In the genomic region with DNA sequence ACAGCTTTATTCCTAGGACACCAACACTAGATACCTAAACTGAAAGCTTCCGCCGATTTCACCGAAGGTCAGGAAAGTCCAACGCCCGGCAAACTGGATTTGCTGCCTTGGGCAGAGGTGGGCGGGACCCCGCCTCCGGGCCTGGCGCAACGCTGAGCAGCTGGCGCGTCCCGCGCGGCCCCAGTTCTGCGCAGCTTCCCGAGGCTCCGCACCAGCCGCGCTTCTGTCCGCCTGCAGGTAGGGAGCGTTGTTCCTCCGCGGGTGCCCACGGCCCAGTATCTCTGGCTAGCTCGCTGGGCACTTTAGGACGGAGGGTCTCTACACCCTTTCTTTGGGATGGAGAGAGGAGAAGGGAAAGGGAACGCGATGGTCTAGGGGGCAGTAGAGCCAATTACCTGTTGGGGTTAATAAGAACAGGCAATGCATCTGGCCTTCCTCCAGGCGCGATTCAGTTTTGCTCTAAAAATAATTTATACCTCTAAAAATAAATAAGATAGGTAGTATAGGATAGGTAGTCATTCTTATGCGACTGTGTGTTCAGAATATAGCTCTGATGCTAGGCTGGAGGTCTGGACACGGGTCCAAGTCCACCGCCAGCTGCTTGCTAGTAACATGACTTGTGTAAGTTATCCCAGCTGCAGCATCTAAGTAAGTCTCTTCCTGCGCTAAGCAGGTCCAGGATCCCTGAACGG, we compare ENCODE assay signal across 1 cellular context.
TF ChIP-seq lines count a peak whose summit lies in the region.

A gene (plus strand): TSS at position 183 of the 692 bp plus-strand sequence. CDS start 5,572 bp downstream, outside the sequence.

TF ChIP-seq in HEK293, 187 proteins besides CTCF, POLR2A, EP300 and RAD21 (continued from another document):
- TF ChIP-seq, protein P1, sequence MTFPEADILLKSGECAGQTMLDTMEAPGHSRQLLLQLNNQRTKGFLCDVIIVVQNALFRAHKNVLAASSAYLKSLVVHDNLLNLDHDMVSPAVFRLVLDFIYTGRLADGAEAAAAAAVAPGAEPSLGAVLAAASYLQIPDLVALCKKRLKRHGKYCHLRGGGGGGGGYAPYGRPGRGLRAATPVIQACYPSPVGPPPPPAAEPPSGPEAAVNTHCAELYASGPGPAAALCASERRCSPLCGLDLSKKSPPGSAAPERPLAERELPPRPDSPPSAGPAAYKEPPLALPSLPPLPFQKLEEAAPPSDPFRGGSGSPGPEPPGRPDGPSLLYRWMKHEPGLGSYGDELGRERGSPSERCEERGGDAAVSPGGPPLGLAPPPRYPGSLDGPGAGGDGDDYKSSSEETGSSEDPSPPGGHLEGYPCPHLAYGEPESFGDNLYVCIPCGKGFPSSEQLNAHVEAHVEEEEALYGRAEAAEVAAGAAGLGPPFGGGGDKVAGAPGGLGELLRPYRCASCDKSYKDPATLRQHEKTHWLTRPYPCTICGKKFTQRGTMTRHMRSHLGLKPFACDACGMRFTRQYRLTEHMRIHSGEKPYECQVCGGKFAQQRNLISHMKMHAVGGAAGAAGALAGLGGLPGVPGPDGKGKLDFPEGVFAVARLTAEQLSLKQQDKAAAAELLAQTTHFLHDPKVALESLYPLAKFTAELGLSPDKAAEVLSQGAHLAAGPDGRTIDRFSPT (tag by site-specific recombination; IDR thresholded peaks at IDR 0.05): 0 out of 2 replicates have a peak, but pooled peaks have one; percentile 48
- TF ChIP-seq ZNF830 (tag by site-specific recombination; IDR thresholded peaks at IDR 0.05; ENCODE audit: low read depth): no peak
- TF ChIP-seq ZSCAN23 (tag by site-specific recombination; IDR thresholded peaks at IDR 0.05): no peak
- no peak for TF ChIP-seq ZNF211 (tag by site-specific recombination; IDR thresholded peaks at IDR 0.05; ENCODE audit: low read depth)
- TF ChIP-seq, protein P2, sequence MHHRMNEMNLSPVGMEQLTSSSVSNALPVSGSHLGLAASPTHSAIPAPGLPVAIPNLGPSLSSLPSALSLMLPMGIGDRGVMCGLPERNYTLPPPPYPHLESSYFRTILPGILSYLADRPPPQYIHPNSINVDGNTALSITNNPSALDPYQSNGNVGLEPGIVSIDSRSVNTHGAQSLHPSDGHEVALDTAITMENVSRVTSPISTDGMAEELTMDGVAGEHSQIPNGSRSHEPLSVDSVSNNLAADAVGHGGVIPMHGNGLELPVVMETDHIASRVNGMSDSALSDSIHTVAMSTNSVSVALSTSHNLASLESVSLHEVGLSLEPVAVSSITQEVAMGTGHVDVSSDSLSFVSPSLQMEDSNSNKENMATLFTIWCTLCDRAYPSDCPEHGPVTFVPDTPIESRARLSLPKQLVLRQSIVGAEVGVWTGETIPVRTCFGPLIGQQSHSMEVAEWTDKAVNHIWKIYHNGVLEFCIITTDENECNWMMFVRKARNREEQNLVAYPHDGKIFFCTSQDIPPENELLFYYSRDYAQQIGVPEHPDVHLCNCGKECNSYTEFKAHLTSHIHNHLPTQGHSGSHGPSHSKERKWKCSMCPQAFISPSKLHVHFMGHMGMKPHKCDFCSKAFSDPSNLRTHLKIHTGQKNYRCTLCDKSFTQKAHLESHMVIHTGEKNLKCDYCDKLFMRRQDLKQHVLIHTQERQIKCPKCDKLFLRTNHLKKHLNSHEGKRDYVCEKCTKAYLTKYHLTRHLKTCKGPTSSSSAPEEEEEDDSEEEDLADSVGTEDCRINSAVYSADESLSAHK (tag by site-specific recombination; IDR thresholded peaks at IDR 0.05): no peak
- TF ChIP-seq YY1 (tag by site-specific recombination; IDR thresholded peaks at IDR 0.05): no peak
- no peak for TF ChIP-seq ZNF23 (tag by site-specific recombination; IDR thresholded peaks at IDR 0.05; ENCODE audit: borderline replicate concordance)
